17 cellular contexts compared by ENCODE assay signal in genomic region chr19:54469496-54469934, GRCh38. TPM values are rescaled to one million over a fixed set of nuclear protein-coding genes. Genes with fewer than 3 reads are reported as not detected.
DNase-seq lines count a peak whose midpoint lies in the region; ATAC-seq, FAIRE-seq and TF ChIP-seq lines count a peak whose summit lies in the region.
"Had no signal": no experiment of that assay in that cellular context is flagged by ENCODE, and none has a peak within 500 bp of the region (broad histone marks: within the 10 kb centered on the region; RNA-seq: fewer than 3 reads in every experiment).

No MANE protein-coding gene starts in this region.

- H3K9ac ChIP-seq in astrocyte (ENCODE audit: low read length) = no peak overlapping the region

- H3K4me2 ChIP-seq in astrocyte (ENCODE audit: low read length) = no peak overlapping the region

- H3K4me3 ChIP-seq in astrocyte (ENCODE audit: insufficient read depth, low read depth, low read length) = no peak overlapping the region
- H3K4me3 ChIP-seq: coronary artery, left lung had no signal

- no peak overlapping the region for H2AFZ ChIP-seq in astrocyte (ENCODE audit: low read depth, low read length)

- intact Hi-C loops in left ventricle myocardium superior (cut with micrococcal nuclease) = no loop called here
- intact Hi-C loops in sciatic nerve (cut with DNase I) = no loop called here

- peaks cover 18% of the 10 kb centered on the region for H3K4me1 ChIP-seq in astrocyte (ENCODE audit: insufficient read depth, low read length)

- H3K9me3 ChIP-seq in astrocyte (ENCODE audit: insufficient read depth, low read depth, low read length) = no peaks in the 10 kb centered on the region
- H3K9me3 ChIP-seq: left lung had no signal

- H3K4me3 Mint-ChIP-seq in astrocyte (ENCODE audit: unreplicated experiment) = peak overlapping the region; percentile 79
- H3K4me3 Mint-ChIP-seq: activated naive CD8-positive, alpha-beta T cell had no signal

- DNase-seq in HT-29 (ENCODE audit: low spot score) (peak; percentile 75), astrocyte (ENCODE audit: low read depth) (no peak), left ventricle myocardium superior (peak; percentile 77), sciatic nerve (ENCODE audit: low spot score) (peak; percentile 69), DMS53 (lab: John Stamatoyannopoulos, UW) (no peak), retina (no peak), Kasumi-1 (lab: John Stamatoyannopoulos, UW) (no peak)
- DNase-seq: left lung; NCI-H1436 treated with DMSO at 0.1 percent for 48 hours; stimulated activated CD4-positive, alpha-beta T cell treated with anti-CD3 and anti-CD28 coated beads, Interleukin-2, amount 100 ng/mL, for 48 hours; stimulated activated naive CD8-positive, alpha-beta T cell treated with anti-CD3 and anti-CD28 coated beads, Interleukin-15, Interleukin-2, amounts not matched to agents 100 U/mL and 50 U/mL, for 24 hours had no signal

- no peaks in the 10 kb centered on the region for H3K36me3 ChIP-seq in astrocyte (ENCODE audit: insufficient read depth, low read length)
- H3K36me3 ChIP-seq: left lung had no signal

- ATAC-seq in left ventricle myocardium superior (peak; percentile 6), sciatic nerve (no peak), HG03520 (IDR thresholded peaks at IDR 0.05; ENCODE audit: unreplicated experiment) (no peak)
- ATAC-seq: foreskin keratinocyte; left lung; stimulated activated naive CD8-positive, alpha-beta T cell treated with anti-CD3 and anti-CD28 coated beads, Interleukin-15, Interleukin-2, amounts not matched to agents 100 U/mL and 50 U/mL, for 24 hours had no signal

- no peaks in the 10 kb centered on the region for H3K9me3 Mint-ChIP-seq in astrocyte (ENCODE audit: unreplicated experiment)
- H3K9me3 Mint-ChIP-seq: CD8-positive, alpha-beta memory T cell had no signal

- no peak for FAIRE-seq in astrocyte (lab: Jason Lieb, UNC)

- peaks cover 13% of the 10 kb centered on the region for H3K27me3 ChIP-seq in astrocyte (ENCODE audit: insufficient read depth, low read length)
- H3K27me3 ChIP-seq: foreskin keratinocyte had no signal

- H3K27me3 Mint-ChIP-seq in astrocyte (ENCODE audit: low read depth, unreplicated experiment) = no peaks in the 10 kb centered on the region

- H4K20me1 ChIP-seq in astrocyte (ENCODE audit: insufficient read depth, low read length) = no peaks in the 10 kb centered on the region

- H3K27ac Mint-ChIP-seq in astrocyte (ENCODE audit: unreplicated experiment) = no peak overlapping the region
- H3K27ac Mint-ChIP-seq: activated naive CD8-positive, alpha-beta T cell had no signal

- no peak overlapping the region for H3K27ac ChIP-seq in astrocyte (ENCODE audit: low read depth, low read length)
- H3K27ac ChIP-seq: foreskin keratinocyte had no signal

- no peaks in the 10 kb centered on the region for H3K79me2 ChIP-seq in astrocyte (ENCODE audit: insufficient read depth, low read length)

- H3K4me1 Mint-ChIP-seq in astrocyte (ENCODE audit: low read depth, unreplicated experiment) = peaks cover 18% of the 10 kb centered on the region

- peaks cover 8% of the 10 kb centered on the region for H3K36me3 Mint-ChIP-seq in astrocyte (ENCODE audit: low read depth, unreplicated experiment)
- H3K36me3 Mint-ChIP-seq: activated naive CD8-positive, alpha-beta T cell; CD8-positive, alpha-beta memory T cell had no signal

- no peak for TF ChIP-seq CTCF in astrocyte (IDR thresholded peaks at IDR 0.05; ENCODE audit: insufficient read depth, low read depth, low read length)

RNA-seq across cellular contexts. Expression of gene CDC42EP5, which starts 3.6 kb away (rescaled TPM):
- total RNA-seq in HT-29 (2014; rRNA removed; shearing (Covaris generic)) = 59.0 and 72.4 TPM in 2 replicates
- total RNA-seq in astrocyte = 57.9 and 64.2 TPM in 2 replicates
- 11.0 TPM for total RNA-seq in left ventricle myocardium superior
- 52.8 TPM for total RNA-seq in sciatic nerve
- total RNA-seq: T-helper 1 cell treated with Interleukin-12 subunit alpha and Interleukin-12 subunit beta and Interleukin-4 antibody, amounts not matched to agents 30 ng/mL and 1 ng/mL, for 36 hours had no signal

RNA-seq across cellular contexts. Expression of gene LENG9, which starts 5.9 kb away (rescaled TPM):
- total RNA-seq in HT-29 (2014; rRNA removed; shearing (Covaris generic)) = 40.2 and 46.4 TPM in 2 replicates
- 3.7 and 3.8 TPM in 2 replicates for total RNA-seq in astrocyte
- 1.4 TPM for total RNA-seq in left ventricle myocardium superior
- total RNA-seq in sciatic nerve = 6.0 TPM

RNA-seq across cellular contexts. Expression of gene LENG8, which starts 20.5 kb away (rescaled TPM):
- 153 TPM in 2 replicates for total RNA-seq in HT-29 (2014; rRNA removed; shearing (Covaris generic))
- total RNA-seq in astrocyte (193 and 201 TPM in 2 replicates), left ventricle myocardium superior (69.1 TPM), sciatic nerve (305 TPM)

RNA-seq across cellular contexts. Expression of gene LAIR2, which starts 33.1 kb away (rescaled TPM):
- total RNA-seq in HT-29 (2014; rRNA removed; shearing (Covaris generic)) = not detected in 2 replicates
- total RNA-seq in astrocyte (not detected in 2 replicates), left ventricle myocardium superior (not detected), sciatic nerve (1.1 TPM)
- total RNA-seq: foreskin keratinocyte had no signal

RNA-seq across cellular contexts. Expression of gene TTYH1, which starts 54.3 kb away (rescaled TPM):
- total RNA-seq in HT-29 (2014; rRNA removed; shearing (Covaris generic)) = not detected in 2 replicates
- total RNA-seq in astrocyte = 8.4 and 12.6 TPM in 2 replicates
- total RNA-seq in left ventricle myocardium superior = 1.6 TPM
- total RNA-seq in sciatic nerve = 72.2 TPM
- total RNA-seq: foreskin keratinocyte, left lung had no signal

Comparison
In these comparisons a context has a peak if more than half of its experiments do, and no peak if none do; other contexts are left out.
1. DNase-seq: peak in HT-29 (single experiment), left ventricle myocardium superior (single experiment) and sciatic nerve (single experiment); none in astrocyte (single experiment), DMS53 (single experiment), retina (single experiment) and Kasumi-1 (0 of 2).